8 cellular contexts compared by ENCODE assay signal in the genomic region with DNA sequence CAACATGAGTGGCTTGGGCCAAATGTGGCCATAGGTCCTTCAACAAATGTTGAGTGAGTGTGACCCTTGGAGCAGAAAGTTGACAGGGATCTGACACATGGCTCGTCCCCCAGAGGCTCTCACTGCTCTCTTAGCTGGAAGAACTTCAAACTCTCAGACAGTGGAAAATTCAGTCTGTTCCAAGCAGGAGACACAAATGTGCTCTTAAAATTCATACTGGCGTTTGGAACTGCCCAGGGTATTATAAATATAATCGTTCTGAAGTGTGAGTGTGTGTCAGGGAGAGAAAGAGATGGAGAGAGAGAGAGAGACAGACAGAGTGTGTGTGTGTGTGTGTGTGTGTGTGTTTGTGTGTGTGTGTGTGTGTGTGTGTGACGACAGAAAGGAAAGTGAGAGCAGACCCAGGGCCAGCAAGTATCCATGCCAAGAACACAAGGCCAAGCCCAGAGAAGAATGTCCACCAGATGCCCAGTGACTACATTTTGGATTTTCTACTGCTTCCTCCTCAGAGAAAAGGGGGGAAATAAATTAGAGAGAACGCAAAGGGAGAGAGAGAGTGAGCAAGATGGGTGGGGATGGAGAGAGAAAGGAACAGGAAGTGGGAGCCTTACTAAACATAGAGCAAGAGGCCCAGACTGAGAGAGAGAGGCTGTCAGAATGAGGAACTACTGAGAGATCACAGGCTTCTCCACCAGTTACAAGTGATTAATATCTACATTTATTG.
A peak's percentile ranks its signal among the peaks of the same experiment; 100 is the strongest.
DNase-seq lines count a peak whose midpoint lies in the region; ATAC-seq and TF ChIP-seq lines count a peak whose summit lies in the region.

No MANE protein-coding gene starts in this region.

- BruUV-seq in Calu3 (replicated peaks; lab: Mats Ljungman, UMichigan) = no TSS peak

- no peaks in the 10 kb centered on the region for H3K27me3 ChIP-seq in CD4-positive, CD25-positive, alpha-beta regulatory T cell (ENCODE audit: control insufficient read depth, insufficient read depth, low read length)
- no peaks in the 10 kb centered on the region for H3K27me3 ChIP-seq in ascending aorta

- no peak for TF ChIP-seq CTCF in ascending aorta (IDR thresholded peaks at IDR 0.05)
- no peak for TF ChIP-seq CTCF in Calu3 (IDR thresholded peaks at IDR 0.05; ENCODE audit: unreplicated experiment)

- no peaks in the 10 kb centered on the region for H3K36me3 ChIP-seq in CD4-positive, CD25-positive, alpha-beta regulatory T cell (ENCODE audit: control insufficient read depth, insufficient read depth, low read length)
- no peaks in the 10 kb centered on the region for H3K36me3 ChIP-seq in ascending aorta

- no peak overlapping the region for H3K4me3 Mint-ChIP-seq in CD4-positive, CD25-positive, alpha-beta regulatory T cell
- no peak overlapping the region for H3K4me3 Mint-ChIP-seq in Calu3 (ENCODE audit: low read depth, unreplicated experiment)

- no peaks in the 10 kb centered on the region for H3K9me3 ChIP-seq in CD4-positive, CD25-positive, alpha-beta regulatory T cell (ENCODE audit: control insufficient read depth in 2 of 2, low read length in 2 of 2)
- no peaks in the 10 kb centered on the region for H3K9me3 ChIP-seq in ascending aorta

- H3K27ac Mint-ChIP-seq in CD4-positive, CD25-positive, alpha-beta regulatory T cell = peak overlapping the region in 2 of 3 donors; percentile 11 to 84
- H3K27ac Mint-ChIP-seq in Calu3 (ENCODE audit: unreplicated experiment) = no peak overlapping the region

- H3K27me3 Mint-ChIP-seq in CD4-positive, CD25-positive, alpha-beta regulatory T cell = peaks cover 7% of the 10 kb centered on the region
- H3K27me3 Mint-ChIP-seq in Calu3 (ENCODE audit: unreplicated experiment) = no peaks in the 10 kb centered on the region

- ATAC-seq in CD4-positive, CD25-positive, alpha-beta regulatory T cell (ENCODE audit: low read depth in 2 of 2) = peak; percentile 54 to 70
- peak; percentile 87 for ATAC-seq in GM19452 (IDR thresholded peaks at IDR 0.05; ENCODE audit: unreplicated experiment)
- ATAC-seq in HG03469 (IDR thresholded peaks at IDR 0.05; ENCODE audit: unreplicated experiment) = peak; percentile 80

- H3K4me1 ChIP-seq in CD4-positive, CD25-positive, alpha-beta regulatory T cell (ENCODE audit: control insufficient read depth, insufficient read depth, low read length, poor library complexity, severe bottlenecking) = peaks cover 4% of the 10 kb centered on the region
- peaks cover 3 to 23% of the 10 kb centered on the region in 2 donors for H3K4me1 ChIP-seq in ascending aorta

- peak in 1 of 3 donors; percentile 55 for DNase-seq in CD4-positive, CD25-positive, alpha-beta regulatory T cell
- DNase-seq in ascending aorta (ENCODE audit: low spot score in 2 of 2) (peak in 1 of 2 donors; percentile 84), midbrain (lab: John Stamatoyannopoulos, UW) (peak; percentile 39), Calu3 (no peak), AG08396 (ENCODE audit: low spot score) (no peak), foreskin melanocyte (no peak)

- CTCF ChIA-PET in Calu3 (lab: Charles Lee) = no interaction called here

- H3K9me3 Mint-ChIP-seq in CD4-positive, CD25-positive, alpha-beta regulatory T cell = peaks cover 0 to 2% (median 0%) of the 10 kb centered on the region in 7 donors
- no peaks in the 10 kb centered on the region for H3K9me3 Mint-ChIP-seq in Calu3 (ENCODE audit: low read depth, unreplicated experiment)

- intact Hi-C loops in ascending aorta (cut with DNase I) (no loop called here), Calu3 (cut with micrococcal nuclease; ENCODE audit: unreplicated experiment) (no loop called here)

- no peak overlapping the region for H3K27ac ChIP-seq in CD4-positive, CD25-positive, alpha-beta regulatory T cell (ENCODE audit: insufficient read depth, low read length, poor library complexity, severe bottlenecking)
- H3K27ac ChIP-seq in ascending aorta = peak overlapping the region; percentile 79

- peaks cover 0 to 18% (median 2%) of the 10 kb centered on the region in 4 donors for H3K4me1 Mint-ChIP-seq in CD4-positive, CD25-positive, alpha-beta regulatory T cell
- no peaks in the 10 kb centered on the region for H3K4me1 Mint-ChIP-seq in Calu3 (ENCODE audit: low read depth, unreplicated experiment)

- no peaks in the 10 kb centered on the region for H3K36me3 Mint-ChIP-seq in CD4-positive, CD25-positive, alpha-beta regulatory T cell
- H3K36me3 Mint-ChIP-seq in Calu3 (ENCODE audit: insufficient read depth, unreplicated experiment) = no peaks in the 10 kb centered on the region

- no peak overlapping the region for H3K4me3 ChIP-seq in CD4-positive, CD25-positive, alpha-beta regulatory T cell (ENCODE audit: low read depth, low read length)
- no peak overlapping the region for H3K4me3 ChIP-seq in ascending aorta
